Comparison of ENCODE assay signal across 10 cellular contexts in genomic region chr1:230459463-230459862, GRCh38. TPM values are rescaled to one million over a fixed set of nuclear protein-coding genes. Genes with fewer than 3 reads are reported as not detected.
A peak's percentile ranks its signal among the peaks of the same experiment; 100 is the strongest.
DNase-seq lines count a peak whose midpoint lies in the region; TF ChIP-seq lines count a peak whose summit lies in the region.
"Had no signal": no experiment of that assay in that cellular context is flagged by ENCODE, and none has a peak within 500 bp of the region (broad histone marks: within the 10 kb centered on the region; RNA-seq: fewer than 3 reads in every experiment).

No MANE protein-coding gene starts in this region.

- H3K9me2 ChIP-seq in GM23248 (ENCODE audit: insufficient read depth): no peaks in the 10 kb centered on the region

- H3K79me2 ChIP-seq in GM23248 (ENCODE audit: insufficient read depth): no peaks in the 10 kb centered on the region
- no peaks in the 10 kb centered on the region for H3K79me2 ChIP-seq in mammary epithelial cell (ENCODE audit: insufficient read depth, low read length)

- H3K9ac ChIP-seq in GM23248 (no peak overlapping the region), mammary epithelial cell (ENCODE audit: insufficient read depth, low read length) (no peak overlapping the region)

- H3K36me3 ChIP-seq in GM23248 (ENCODE audit: low read depth) (no peaks in the 10 kb centered on the region), mammary epithelial cell (ENCODE audit: insufficient read depth, low read length) (no peaks in the 10 kb centered on the region), left ventricle myocardium inferior (no peaks in the 10 kb centered on the region)

- H3K9me3 ChIP-seq in GM23248 (ENCODE audit: low read depth) (no peaks in the 10 kb centered on the region), mammary epithelial cell (replicated peaks; ENCODE audit: insufficient read depth, low read length) (no peaks in the 10 kb centered on the region), left ventricle myocardium inferior (replicated peaks) (no peaks in the 10 kb centered on the region)

- WGBS in GM23248 (ENCODE audit: low coverage in 1 of 2, low lambda C conversion rate in 2 of 2, missing lambda C conversion rate in 2 of 2), 2 experiments: 1 to 5% methylated on average over 5 of the region's 5 CpGs
- 18% methylated on average over 5 of the region's 5 CpGs for WGBS in mammary epithelial cell (ENCODE audit: low coverage, missing lambda C conversion rate)

- CTCF ChIA-PET in mammary epithelial cell (lab: Charles Lee; ENCODE audit: low non-redundant PET): no interaction called here

- dilution Hi-C loops in mammary epithelial cell (cut with HindIII; ENCODE audit: low sequenced_read_pairs): no loop called here

- peak overlapping the region; percentile 45 for H3K27ac ChIP-seq in GM23248
- H3K27ac ChIP-seq in mammary epithelial cell (ENCODE audit: insufficient read depth, low read depth, low read length): no peak overlapping the region
- no peak overlapping the region for H3K27ac ChIP-seq in left ventricle myocardium inferior (replicated peaks)

- H3K4me3 ChIP-seq in GM23248: no peak overlapping the region
- no peak overlapping the region for H3K4me3 ChIP-seq in mammary epithelial cell (replicated peaks in 1 of 3; ENCODE audit: insufficient read depth in 1 of 3, low read depth in 2 of 3, low read length in 3 of 3)
- H3K4me3 ChIP-seq in skeletal muscle cell (ENCODE audit: low read depth, low read length): no peak overlapping the region
- H3K4me3 ChIP-seq in left ventricle myocardium inferior: no peak overlapping the region

- H3K4me1 ChIP-seq in GM23248 (ENCODE audit: insufficient read depth) (peaks cover 17% of the 10 kb centered on the region), mammary epithelial cell (ENCODE audit: insufficient read depth, low read length) (peaks cover 3% of the 10 kb centered on the region), left ventricle myocardium inferior (peaks cover 14% of the 10 kb centered on the region)

- H3F3A ChIP-seq in GM23248 (ENCODE audit: insufficient read depth): peaks cover 7% of the 10 kb centered on the region; the same call in 1 of the 2 replicates

- intact Hi-C loops in mammary epithelial cell (cut with micrococcal nuclease) (no loop called here), left ventricle myocardium inferior (cut with micrococcal nuclease) (no loop called here)

- H3K27me3 ChIP-seq in GM23248 (replicated peaks; ENCODE audit: insufficient read depth) (no peaks in the 10 kb centered on the region), mammary epithelial cell (ENCODE audit: insufficient read depth, low read length) (peaks cover 2% of the 10 kb centered on the region), left ventricle myocardium inferior (ENCODE audit: low read depth) (peaks cover 5% of the 10 kb centered on the region)

- H2AFZ ChIP-seq in GM23248: no peak overlapping the region
- no peak overlapping the region for H2AFZ ChIP-seq in mammary epithelial cell (ENCODE audit: low read depth, low read length)

- H3K4me2 ChIP-seq in GM23248 (ENCODE audit: unreplicated experiment): no peak overlapping the region
- H3K4me2 ChIP-seq in mammary epithelial cell (ENCODE audit: insufficient read depth, low read depth, low read length): no peak overlapping the region

- no TSS peak for BruUV-seq in mammary epithelial cell (replicated peaks; lab: Mats Ljungman, UMichigan)

- no peak for TF ChIP-seq CTCF in mammary epithelial cell (conservative IDR thresholded peaks at IDR 0.05 in 1 of 2, IDR thresholded peaks at IDR 0.05 in 1 of 2; ENCODE audit: extremely low read depth in 1 of 2, insufficient read depth in 1 of 2, low read depth in 1 of 2, low read length in 2 of 2)
- no peak for TF ChIP-seq CTCF in left ventricle myocardium inferior (IDR thresholded peaks at IDR 0.05; ENCODE audit: borderline replicate concordance)

- DNase-seq in GM23248: peak; percentile 81
- DNase-seq in NCI-H2196 treated with DMSO at 0.1 percent for 48 hours (lab: John Stamatoyannopoulos, UW; ENCODE audit: unreplicated experiment): peak; percentile 65
- DNase-seq in mammary epithelial cell: peak; percentile 87
- peak; percentile 79 for DNase-seq in skeletal muscle cell (ENCODE audit: low read depth)
- DNase-seq in SK-N-DZ (ENCODE audit: low spot score): no peak
- no peak for DNase-seq in islet precursor cell
- DNase-seq in left ventricle myocardium inferior: no peak
- DNase-seq: cerebellar nuclear complex; stimulated activated CD4-positive, alpha-beta T cell treated with anti-CD3 and anti-CD28 coated beads, Interleukin-12 subunit alpha, Interleukin-12 subunit beta, amount 100 ng/mL, for 4 hours had no signal

- H4K20me1 ChIP-seq in GM23248 (ENCODE audit: insufficient read depth) (no peaks in the 10 kb centered on the region), mammary epithelial cell (ENCODE audit: insufficient read depth, low read length) (no peaks in the 10 kb centered on the region)

- in situ Hi-C loops in GM23248 (cut with MboI) (no loop called here), mammary epithelial cell (cut with MboI; ENCODE audit: low sequenced_read_pairs in 2 of 2) (no loop called here)

RNA-seq across cellular contexts. Expression of gene PGBD5, which starts 33.3 kb away (rescaled TPM):
- 0.32 and 3.8 TPM in 2 replicates for total RNA-seq in GM23248 (2014; rRNA removed; shearing (Covaris generic))
- 0.15 and 0.23 TPM in 2 replicates for polyA plus RNA-seq in GM23248 (2016; fragmentation: Nextera tagmentation; extraction: Ambion mirVana)
- total RNA-seq in mammary epithelial cell: under 1 TPM in 1 of 2 donors, not detected in 1; 0.67 TPM
- not detected for polyA plus RNA-seq in mammary epithelial cell
- polyA minus RNA-seq in mammary epithelial cell: not detected
- 4.6 and 10.4 TPM in 2 replicates for polyA plus RNA-seq in SK-N-DZ (2014; cell fraction: cytosol; rRNA removed)
- 3.4 and 5.5 TPM in 2 replicates for polyA plus RNA-seq in SK-N-DZ (2014; cell fraction: nucleus; rRNA removed)
- total RNA-seq in left ventricle myocardium inferior: 10.6 TPM
- total RNA-seq: NCI-H460 had no signal

Comparison
In these comparisons a context has a peak if more than half of its experiments do, and no peak if none do; other contexts are left out.
1. DNase-seq: peak in GM23248 (single experiment), NCI-H2196 treated with DMSO at 0.1 percent for 48 hours (single experiment), mammary epithelial cell (single experiment) and skeletal muscle cell (single experiment); none in SK-N-DZ (single experiment), islet precursor cell (single experiment) and left ventricle myocardium inferior (single experiment).